1 cellular context compared by ENCODE assay signal in the genomic region with DNA sequence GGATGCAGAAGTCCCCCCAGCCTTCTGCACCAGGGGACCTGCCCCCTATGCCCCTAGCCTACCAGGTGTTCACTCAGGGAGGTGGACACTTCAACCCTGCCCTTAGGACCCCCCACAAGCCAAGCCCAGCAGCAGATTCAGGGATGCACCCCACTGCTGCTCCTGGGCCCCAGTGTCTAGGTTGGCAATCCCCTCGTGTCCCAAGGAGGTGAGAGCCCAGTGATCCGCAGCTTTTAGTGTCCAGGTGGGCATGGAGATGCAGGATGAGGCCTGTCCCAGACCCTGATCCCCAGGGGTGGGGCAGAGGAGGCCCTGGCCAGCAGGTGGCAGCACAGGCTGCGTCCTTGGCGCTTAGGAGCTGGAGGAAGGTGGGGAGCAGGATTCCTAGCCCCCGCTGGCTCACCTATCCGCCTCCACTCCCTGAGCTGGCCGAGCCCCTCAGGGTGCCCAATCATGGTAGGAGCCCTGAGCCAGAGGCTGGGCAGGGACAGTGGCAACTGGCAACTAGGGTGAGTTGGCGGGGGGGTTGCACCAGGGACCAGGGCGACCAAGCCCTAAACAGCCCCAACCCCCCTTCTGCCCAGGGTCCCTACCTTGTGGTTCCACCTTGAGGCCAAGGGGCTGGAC.
A peak's percentile ranks its signal among the peaks of the same experiment; 100 is the strongest.
TF ChIP-seq lines count a peak whose summit lies in the region.

No MANE protein-coding gene starts in this region.

TF ChIP-seq in HEK293, 187 proteins besides CTCF, POLR2A, EP300 and RAD21 (continued from another document):
- TF ChIP-seq ZNF433 (tag by site-specific recombination; IDR thresholded peaks at IDR 0.05; ENCODE audit: low read depth) (no peak), ZEB2 (tag by site-specific recombination; IDR thresholded peaks at IDR 0.05) (no peak), ZNF654 (tag by site-specific recombination; IDR thresholded peaks at IDR 0.05; ENCODE audit: low read depth) (peak; percentile 82), HOXA7 (CRISPR knock-in tag; IDR thresholded peaks at IDR 0.05; ENCODE audit: borderline replicate concordance) (no peak), ZBTB11 (tag by site-specific recombination; conservative IDR thresholded peaks at IDR 0.05; ENCODE audit: low read depth) (no peak), ZNF521 (tag by site-specific recombination; IDR thresholded peaks at IDR 0.05) (no peak), ZNF302 (tag by site-specific recombination; IDR thresholded peaks at IDR 0.05; ENCODE audit: low read depth) (no peak), ZNF138 (tag by site-specific recombination; IDR thresholded peaks at IDR 0.05; ENCODE audit: borderline replicate concordance) (no peak), ZFP37 (tag by site-specific recombination; IDR thresholded peaks at IDR 0.05) (no peak), KLF10 (tag by site-specific recombination; IDR thresholded peaks at IDR 0.05) (peak; percentile 79), OSR2 (tag by site-specific recombination; IDR thresholded peaks at IDR 0.05) (no peak), ZNF510 (tag by site-specific recombination; IDR thresholded peaks at IDR 0.05; ENCODE audit: insufficient replicate concordance) (no peak), ZSCAN23 (tag by site-specific recombination; IDR thresholded peaks at IDR 0.05) (no peak), ZNF621 (tag by site-specific recombination; IDR thresholded peaks at IDR 0.05) (no peak), ZBTB17 (tag by site-specific recombination; IDR thresholded peaks at IDR 0.05) (no peak), ZNF658 (tag by site-specific recombination; IDR thresholded peaks at IDR 0.05) (no peak), ZNF175 (tag by site-specific recombination; IDR thresholded peaks at IDR 0.05) (no peak), ZNF558 (tag by site-specific recombination; IDR thresholded peaks at IDR 0.05) (no peak), HOXC10 (CRISPR knock-in tag; IDR thresholded peaks at IDR 0.05) (no peak), TCF7L2 (IDR thresholded peaks at IDR 0.05; ENCODE audit: borderline replicate concordance, low read depth, low read length) (no peak)
- TF ChIP-seq, protein P1, sequence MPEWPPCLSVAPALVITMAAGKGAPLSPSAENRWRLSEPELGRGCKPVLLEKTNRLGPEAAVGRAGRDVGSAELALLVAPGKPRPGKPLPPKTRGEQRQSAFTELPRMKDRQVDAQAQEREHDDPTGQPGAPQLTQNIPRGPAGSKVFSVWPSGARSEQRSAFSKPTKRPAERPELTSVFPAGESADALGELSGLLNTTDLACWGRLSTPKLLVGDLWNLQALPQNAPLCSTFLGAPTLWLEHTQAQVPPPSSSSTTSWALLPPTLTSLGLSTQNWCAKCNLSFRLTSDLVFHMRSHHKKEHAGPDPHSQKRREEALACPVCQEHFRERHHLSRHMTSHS (tag by site-specific recombination; IDR thresholded peaks at IDR 0.05), result no peak
TF ChIP-seq in HEK293: peak in this region for 32.
